ENCODE assay signal across 8 cellular contexts in genomic region chr7:10973061-10973941, GRCh38. TPM values are rescaled to one million over a fixed set of nuclear protein-coding genes. Genes with fewer than 3 reads are reported as not detected.
DNase-seq lines count a peak whose midpoint lies in the region; ATAC-seq, FAIRE-seq and TF ChIP-seq lines count a peak whose summit lies in the region.

PHF14 (plus strand) TSS chr7:10973872; CDS start chr7:10974324, 452 bp downstream.

- peaks cover 13% of the 10 kb centered on the region for H3K4me1 ChIP-seq in HUES64 (ENCODE audit: insufficient read depth, low read length)
- H3K4me1 ChIP-seq in OCI-LY1 (ENCODE audit: insufficient read depth, low read length, severe bottlenecking) = peaks cover 34% of the 10 kb centered on the region
- no peaks in the 10 kb centered on the region for H3K4me1 ChIP-seq in mesodermal cell (ENCODE audit: control insufficient read depth, insufficient read depth, low read length, poor library complexity, severe bottlenecking)

- no peaks in the 10 kb centered on the region for H3K9me2 ChIP-seq in OCI-LY1 (ENCODE audit: low read depth, low read length)

- peak within 1 kb of the TSS; percentile 76 for H3K4me3 Mint-ChIP-seq in Calu3 (ENCODE audit: low read depth, unreplicated experiment)

- H3K36me3 ChIP-seq in HUES64 (ENCODE audit: insufficient read depth, low read length) = peaks cover 24% of the 10 kb centered on the region
- peaks cover 30% of the 10 kb centered on the region for H3K36me3 ChIP-seq in OCI-LY1 (ENCODE audit: insufficient read depth, low read length)
- H3K36me3 ChIP-seq in mesodermal cell (ENCODE audit: control insufficient read depth, insufficient read depth, low read length) = peaks cover 12% of the 10 kb centered on the region

- H3K9me3 ChIP-seq in HUES64 (ENCODE audit: insufficient read depth, low read depth, low read length) (no peaks in the 10 kb centered on the region), OCI-LY1 (ENCODE audit: low read length) (no peaks in the 10 kb centered on the region), mesodermal cell (ENCODE audit: control insufficient read depth, low read length) (no peaks in the 10 kb centered on the region)

- peaks cover 40% of the 10 kb centered on the region for H3K36me3 Mint-ChIP-seq in Calu3 (ENCODE audit: insufficient read depth, unreplicated experiment)

- peaks cover 9% of the 10 kb centered on the region for H3K4me1 Mint-ChIP-seq in Calu3 (ENCODE audit: low read depth, unreplicated experiment)

- H3K27ac ChIP-seq in HUES64 (ENCODE audit: low read depth, low read length) = peak within 1 kb of the TSS; percentile 87
- peak within 1 kb of the TSS; percentile 88 for H3K27ac ChIP-seq in OCI-LY1 (ENCODE audit: low read depth, low read length, poor library complexity, severe bottlenecking)
- peak within 1 kb of the TSS; percentile 91 for H3K27ac ChIP-seq in mesodermal cell (ENCODE audit: low read depth, low read length, severe bottlenecking)

- CTCF ChIA-PET in Calu3 (lab: Charles Lee) = interaction anchor here (0.6 to 1.0 kb wide), 7 partner anchors 8 to 1893 kb away, joined by 3 to 6 read pairs (median 3); no protein-coding TSS in a partner anchor

- peak; percentile 94 for FAIRE-seq in endometrium (lab: Jason Lieb, UNC)

- H3K79me2 ChIP-seq in OCI-LY1 (ENCODE audit: insufficient read depth, low read length) = peaks cover 42% of the 10 kb centered on the region

- peak; percentile 96 for ATAC-seq in GM21447 (IDR thresholded peaks at IDR 0.05; ENCODE audit: unreplicated experiment)

- intact Hi-C loops in Calu3 (cut with micrococcal nuclease; ENCODE audit: unreplicated experiment) = loop anchor here (1.0 to 10.0 kb wide), 2 partner anchors 33 to 372 kb away; a partner anchor contains a TSS

- H2AFZ ChIP-seq in OCI-LY1 (ENCODE audit: low read length) = peak within 1 kb of the TSS; percentile 12; the same call in 1 of the 2 replicates

- H4K20me1 ChIP-seq in OCI-LY1 (ENCODE audit: insufficient read depth, low read length) = no peaks in the 10 kb centered on the region

- H3K9ac ChIP-seq in HUES64 (ENCODE audit: low read depth, low read length) = peak within 1 kb of the TSS; percentile 91
- peak within 1 kb of the TSS; percentile 91 for H3K9ac ChIP-seq in OCI-LY1 (ENCODE audit: low read length)

- no peaks in the 10 kb centered on the region for H3K9me3 Mint-ChIP-seq in Calu3 (ENCODE audit: low read depth, unreplicated experiment)

- no TSS peak for BruUV-seq in Calu3 (replicated peaks; lab: Mats Ljungman, UMichigan)

- no peaks in the 10 kb centered on the region for H3K27me3 Mint-ChIP-seq in Calu3 (ENCODE audit: unreplicated experiment)

- no peak for TF ChIP-seq CTCF in Calu3 (IDR thresholded peaks at IDR 0.05; ENCODE audit: unreplicated experiment)
- TF ChIP-seq CTCF in OCI-LY1 (IDR thresholded peaks at IDR 0.05; ENCODE audit: low read length) = no peak

- H3K4me2 ChIP-seq in OCI-LY1 (ENCODE audit: low read length) = peak within 1 kb of the TSS; percentile 75

- H3K27ac Mint-ChIP-seq in Calu3 (ENCODE audit: unreplicated experiment) = peak within 1 kb of the TSS; percentile 75

- no peaks in the 10 kb centered on the region for H3F3A ChIP-seq in OCI-LY1 (ENCODE audit: insufficient read depth, low read length)

- 20% methylated on average over 38 of the region's 39 CpGs for WGBS in HUES64
- 23 to 24% methylated on average over 32 to 34 of the region's 39 CpGs for WGBS in mesodermal cell (ENCODE audit: insufficient coverage in 2 of 2), 2 experiments

- H3K27me3 ChIP-seq in HUES64 (ENCODE audit: insufficient read depth, low read length) (no peaks in the 10 kb centered on the region), OCI-LY1 (ENCODE audit: insufficient read depth, low read length) (no peaks in the 10 kb centered on the region)

- DNase-seq in Calu3 = peak; percentile 97
- DNase-seq in activated CD8-positive, alpha-beta memory T cell treated with anti-CD3 and anti-CD28 coated beads, Interleukin-2, amount 50 U/mL, for 4 hours = peak; percentile 94
- DNase-seq in stimulated activated CD8-positive, alpha-beta memory T cell treated with anti-CD3 and anti-CD28 coated beads, Interleukin-15, amount 100 ng/mL, for 4 hours (ENCODE audit: low read depth in 2 of 2) = peak; percentile 88 to 93

- H3K4me3 ChIP-seq in HUES64 (ENCODE audit: low read length) (peak within 1 kb of the TSS; percentile 91), OCI-LY1 (ENCODE audit: low read depth, low read length, poor library complexity, severe bottlenecking) (peak within 1 kb of the TSS; percentile 80), mesodermal cell (ENCODE audit: extremely low read depth, insufficient read depth, low read length, poor library complexity, severe bottlenecking) (peak within 1 kb of the TSS; percentile 85)

RNA-seq across cellular contexts. Expression of gene PHF14, which starts in this region (rescaled TPM):
- total RNA-seq in Calu3 (2022) = 37.7 and 40.2 TPM in 2 replicates
- polyA plus RNA-seq in HUES64 (2013, experiment 1 of 2) = 47.5 TPM
- 50.9 TPM for polyA plus RNA-seq in HUES64 (2013, experiment 2 of 2)
- 36.5 TPM for polyA plus RNA-seq in mesodermal cell (2013, experiment 1 of 2)
- 43.8 TPM for polyA plus RNA-seq in mesodermal cell (2013, experiment 2 of 2)

Comparison
In these comparisons a context has a peak if more than half of its experiments do, and no peak if none do; other contexts are left out.
1. Peak in every context shown above with its lines: DNase-seq, ATAC-seq, H3K4me3 ChIP-seq and H3K27ac ChIP-seq.